Comparison of ENCODE assay signal across 24 cellular contexts in genomic region chr1:156391145-156391677, GRCh38. TPM values are rescaled to one million over a fixed set of nuclear protein-coding genes. Genes with fewer than 3 reads are reported as not detected.
"Had no signal": no experiment of that assay in that cellular context is flagged by ENCODE, and none has a peak within 500 bp of the region (broad histone marks: within the 10 kb centered on the region; RNA-seq: fewer than 3 reads in every experiment).

No MANE protein-coding gene starts in this region.

- H3K4me1 ChIP-seq: ascending aorta, lower lobe of right lung, thyroid gland had no signal

- H3K4me3 ChIP-seq: ascending aorta, coronary artery, heart left ventricle, lower lobe of right lung, thyroid gland, upper lobe of right lung had no signal

- H3K27ac Mint-ChIP-seq: activated CD4-positive, alpha-beta T cell treated with anti-CD3 and anti-CD28 coated beads, Interleukin-2, amount 10 ng/mL, durations not matched to agents 7 days and 5 days; activated CD8-positive, alpha-beta T cell treated with anti-CD3 and anti-CD28 coated beads, Interleukin-2, amount 10 ng/mL, durations not matched to agents 7 days and 5 days; activated naive CD4-positive, alpha-beta T cell treated with anti-CD3 and anti-CD28 coated beads, Interleukin-2, amount 50 U/mL, for 24 hours; naive B cell; stimulated activated naive B cell treated with anti-CD40 and anti-IgM and Interleukin-4, amounts not matched to agents 10 μg/mL and 1 μg/mL and 100 μg/mL, for 72 hours had no signal

- DNase-seq: activated CD4-positive, alpha-beta T cell treated with anti-CD3 and anti-CD28 coated beads, Interleukin-2, amount 10 ng/mL, durations not matched to agents 7 days and 5 days; activated CD8-positive, alpha-beta T cell treated with anti-CD3 and anti-CD28 coated beads, Interleukin-2, amount 10 ng/mL, durations not matched to agents 7 days and 5 days; activated gamma-delta T cell treated with Interleukin-2 at 50 U/mL for 16 hours; lower lobe of right lung; naive B cell; stimulated activated CD4-positive, alpha-beta T cell treated with anti-CD3 and anti-CD28 coated beads, Interleukin-2, amount 100 ng/mL, for 48 hours; stimulated activated CD8-positive, alpha-beta memory T cell treated with anti-CD3 and anti-CD28 coated beads, Interleukin-4, amount 100 ng/mL, for 48 hours; stimulated activated naive B cell treated with anti-CD40 and anti-IgM and Interleukin-4, amounts not matched to agents 10 μg/mL and 1 μg/mL and 100 μg/mL, for 72 hours; T-helper 2 cell; thyroid gland; upper lobe of right lung had no signal

- H3K4me1 Mint-ChIP-seq: activated CD4-positive, alpha-beta T cell treated with anti-CD3 and anti-CD28 coated beads, Interleukin-2, amount 10 ng/mL, durations not matched to agents 7 days and 5 days; activated naive CD4-positive, alpha-beta T cell treated with anti-CD3 and anti-CD28 coated beads, Interleukin-2, amount 50 U/mL, for 24 hours had no signal

- H3K27ac ChIP-seq: ascending aorta, coronary artery, heart left ventricle, lower lobe of right lung, thyroid gland, upper lobe of right lung had no signal

- H3K27me3 ChIP-seq: ascending aorta, thyroid gland had no signal

- H3K36me3 ChIP-seq: ascending aorta, heart left ventricle, lower lobe of right lung, thyroid gland, upper lobe of right lung had no signal

- H3K9me3 ChIP-seq: ascending aorta, heart left ventricle, lower lobe of right lung, thyroid gland, upper lobe of right lung had no signal

- H3K9me3 Mint-ChIP-seq: activated CD4-positive, alpha-beta T cell treated with anti-CD3 and anti-CD28 coated beads, Interleukin-2, amount 10 ng/mL, durations not matched to agents 7 days and 5 days; activated naive CD4-positive, alpha-beta T cell treated with anti-CD3 and anti-CD28 coated beads, Interleukin-2, amount 50 U/mL, for 24 hours; central memory CD8-positive, alpha-beta T cell; neural crest cell; stimulated activated naive B cell treated with anti-CD40 and anti-IgM and Interleukin-4, amounts not matched to agents 10 μg/mL and 1 μg/mL and 100 μg/mL, for 72 hours had no signal

- H3K36me3 Mint-ChIP-seq: activated naive CD4-positive, alpha-beta T cell treated with anti-CD3 and anti-CD28 coated beads, Interleukin-2, amount 50 U/mL, for 24 hours; naive B cell had no signal

- H3K4me3 Mint-ChIP-seq: activated CD4-positive, alpha-beta T cell treated with anti-CD3 and anti-CD28 coated beads, Interleukin-2, amount 10 ng/mL, durations not matched to agents 7 days and 5 days; activated CD8-positive, alpha-beta T cell treated with anti-CD3 and anti-CD28 coated beads, Interleukin-2, amount 10 ng/mL, durations not matched to agents 7 days and 5 days; activated naive CD4-positive, alpha-beta T cell treated with anti-CD3 and anti-CD28 coated beads, Interleukin-2, amount 50 U/mL, for 24 hours; central memory CD8-positive, alpha-beta T cell; naive B cell; neural crest cell; stimulated activated naive B cell treated with anti-CD40 and anti-IgM and Interleukin-4, amounts not matched to agents 10 μg/mL and 1 μg/mL and 100 μg/mL, for 72 hours had no signal

RNA-seq across cellular contexts. Expression of gene RHBG, which starts 22.2 kb away (rescaled TPM):
- total RNA-seq: activated CD4-positive, alpha-beta T cell treated with anti-CD3 and anti-CD28 coated beads, Interleukin-2, amount 10 ng/mL, durations not matched to agents 7 days and 5 days; activated CD8-positive, alpha-beta T cell treated with anti-CD3 and anti-CD28 coated beads, Interleukin-2, amount 10 ng/mL, durations not matched to agents 7 days and 5 days; ascending aorta; epithelial cell of proximal tubule; fibroblast of villous mesenchyme; lower lobe of right lung; mesenteric fat pad; neural crest cell; osteoblast; posterior vena cava; thyroid gland; upper lobe of right lung had no signal

RNA-seq across cellular contexts. Expression of gene TSACC, which starts 52.9 kb away (rescaled TPM):
- total RNA-seq: ascending aorta, fibroblast of villous mesenchyme, lower lobe of right lung, mucosa of gallbladder, posterior vena cava, renal cortical epithelial cell, upper lobe of right lung had no signal
